ENCODE assay signal across 20 cellular contexts in the genomic region with DNA sequence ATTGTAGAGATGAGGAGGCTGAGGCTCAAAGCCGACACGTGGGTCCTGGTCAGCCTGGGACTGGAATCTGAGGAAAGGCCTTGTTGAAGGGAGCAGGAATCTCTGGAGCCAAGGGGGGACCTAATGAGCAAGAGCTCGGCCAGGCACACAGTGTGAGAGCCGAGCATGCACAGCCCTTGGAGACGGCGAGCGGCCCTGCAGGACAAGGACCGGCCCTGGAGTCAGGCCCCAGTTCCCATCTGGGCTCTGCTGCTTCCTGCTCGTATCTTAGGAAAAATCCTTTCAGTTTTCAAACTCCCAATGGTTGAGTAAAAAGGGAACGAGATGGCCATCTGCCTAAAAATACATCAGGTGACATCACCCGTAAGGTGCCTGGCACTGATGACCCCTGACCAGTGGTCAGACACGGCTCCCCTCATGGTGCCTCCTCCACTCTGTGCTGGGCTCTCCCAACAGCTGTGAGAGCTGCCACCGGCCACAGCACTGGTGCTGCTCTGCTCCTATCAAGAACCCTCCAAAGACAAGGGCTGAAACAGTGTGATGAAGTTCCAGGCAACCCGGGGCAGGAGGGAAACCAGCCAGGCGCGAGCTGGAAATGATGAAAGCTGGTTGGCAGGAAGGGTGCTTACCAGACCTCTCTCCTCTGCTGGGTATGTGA. TPM values are rescaled to one million over a fixed set of nuclear protein-coding genes. Genes with fewer than 3 reads are reported as not detected.
A peak's percentile ranks its signal among the peaks of the same experiment; 100 is the strongest.
DNase-seq lines count a peak whose midpoint lies in the region; ATAC-seq and TF ChIP-seq lines count a peak whose summit lies in the region.
"Had no signal": no experiment of that assay in that cellular context is flagged by ENCODE, and none has a peak within 500 bp of the region (broad histone marks: within the 10 kb centered on the region; RNA-seq: fewer than 3 reads in every experiment).

No MANE protein-coding gene starts in this region.

- H3K27me3 ChIP-seq in left ventricle myocardium inferior (ENCODE audit: low read depth) (no peaks in the 10 kb centered on the region), osteoblast (ENCODE audit: insufficient read depth, low read length) (no peaks in the 10 kb centered on the region)

- H2AFZ ChIP-seq in osteoblast (ENCODE audit: low read length): no peak overlapping the region

- H3K9me3 Mint-ChIP-seq in activated CD4-positive, alpha-beta T cell treated with anti-CD3 and anti-CD28 coated beads, Interleukin-2, amount 10 ng/mL, durations not matched to agents 24 days and 14 days: no peaks in the 10 kb centered on the region

- ATAC-seq in HG02852 (IDR thresholded peaks at IDR 0.05; ENCODE audit: unreplicated experiment) (no peak), HG03442 (IDR thresholded peaks at IDR 0.05; ENCODE audit: unreplicated experiment) (no peak)

- H3K4me3 Mint-ChIP-seq in activated CD4-positive, alpha-beta T cell treated with anti-CD3 and anti-CD28 coated beads, Interleukin-2, amount 10 ng/mL, durations not matched to agents 24 days and 14 days: no peak overlapping the region
- H3K4me3 Mint-ChIP-seq: B cell; CD4-positive, alpha-beta memory T cell had no signal

- peaks cover 19% of the 10 kb centered on the region for H4K20me1 ChIP-seq in osteoblast (ENCODE audit: insufficient read depth, low read length)

- H3K4me3 ChIP-seq in left ventricle myocardium inferior (no peak overlapping the region), osteoblast (ENCODE audit: insufficient read depth, low read length) (no peak overlapping the region)

- H3K27ac ChIP-seq in left ventricle myocardium inferior (replicated peaks) (peak overlapping the region; percentile 63), osteoblast (ENCODE audit: low read depth, low read length) (no peak overlapping the region)
- H3K27ac ChIP-seq: 22Rv1 had no signal

- H3K9me3 ChIP-seq in left ventricle myocardium inferior (replicated peaks): no peaks in the 10 kb centered on the region
- no peaks in the 10 kb centered on the region for H3K9me3 ChIP-seq in osteoblast (ENCODE audit: low read depth, low read length)
- H3K9me3 ChIP-seq: SK-N-SH had no signal

- no peak for TF ChIP-seq CTCF in left ventricle myocardium inferior (IDR thresholded peaks at IDR 0.05; ENCODE audit: borderline replicate concordance)
- TF ChIP-seq CTCF in osteoblast (IDR thresholded peaks at IDR 0.05; ENCODE audit: extremely low read depth, low read depth, low read length): no peak

- no peaks in the 10 kb centered on the region for H3K27me3 Mint-ChIP-seq in activated CD4-positive, alpha-beta T cell treated with anti-CD3 and anti-CD28 coated beads, Interleukin-2, amount 10 ng/mL, durations not matched to agents 24 days and 14 days
- H3K27me3 Mint-ChIP-seq: B cell; CD4-positive, alpha-beta memory T cell had no signal

- intact Hi-C loops in activated CD4-positive, alpha-beta T cell treated with anti-CD3 and anti-CD28 coated beads, Interleukin-2, amount 10 ng/mL, durations not matched to agents 24 days and 14 days (cut with micrococcal nuclease): no loop called here
- intact Hi-C loops in left ventricle myocardium inferior (cut with micrococcal nuclease): no loop called here

- peak overlapping the region; percentile 48 for H3K27ac Mint-ChIP-seq in activated CD4-positive, alpha-beta T cell treated with anti-CD3 and anti-CD28 coated beads, Interleukin-2, amount 10 ng/mL, durations not matched to agents 24 days and 14 days
- H3K27ac Mint-ChIP-seq: B cell; CD4-positive, alpha-beta memory T cell had no signal

- peaks cover 24% of the 10 kb centered on the region for H3K79me2 ChIP-seq in osteoblast (ENCODE audit: insufficient read depth, low read length)

- H3K4me1 ChIP-seq in left ventricle myocardium inferior: peaks cover 35% of the 10 kb centered on the region
- H3K4me1 ChIP-seq in osteoblast (ENCODE audit: insufficient read depth, low read length): no peaks in the 10 kb centered on the region

- no peak for DNase-seq in activated CD4-positive, alpha-beta T cell treated with anti-CD3 and anti-CD28 coated beads, Interleukin-2, amount 10 ng/mL, durations not matched to agents 24 days and 14 days
- DNase-seq in activated CD4-positive, alpha-beta T cell treated with anti-CD3 and anti-CD28 coated beads for 4 hours: no peak
- DNase-seq in left ventricle myocardium inferior (peak; percentile 55), osteoblast (ENCODE audit: insufficient read length, low spot score, missing footprints) (peak; percentile 45), DMS53 (lab: John Stamatoyannopoulos, UW) (no peak), NCI-H1694 treated with DMSO at 0.1 percent for 48 hours (lab: John Stamatoyannopoulos, UW) (no peak)
- DNase-seq: Calu3; CD4-positive, alpha-beta memory T cell; HCEC 1CT; KBM-7; MV-4-11; NCI-H1417 treated with DMSO at 0.1 percent for 48 hours; NCI-H2029 treated with DMSO at 0.1 percent for 48 hours; NCI-H510A; SHP77; SK-N-SH had no signal

- H3K4me1 Mint-ChIP-seq in activated CD4-positive, alpha-beta T cell treated with anti-CD3 and anti-CD28 coated beads, Interleukin-2, amount 10 ng/mL, durations not matched to agents 24 days and 14 days: peaks cover 7% of the 10 kb centered on the region

- H3K4me2 ChIP-seq in osteoblast (ENCODE audit: insufficient read depth, low read length): no peak overlapping the region
- H3K4me2 ChIP-seq: SK-N-SH had no signal

- H3K36me3 ChIP-seq in left ventricle myocardium inferior (peaks cover 87% of the 10 kb centered on the region), osteoblast (ENCODE audit: insufficient read depth, low read length) (peaks cover 51% of the 10 kb centered on the region)

- peaks cover 62% of the 10 kb centered on the region for H3K36me3 Mint-ChIP-seq in activated CD4-positive, alpha-beta T cell treated with anti-CD3 and anti-CD28 coated beads, Interleukin-2, amount 10 ng/mL, durations not matched to agents 24 days and 14 days (ENCODE audit: low read depth)

RNA-seq across cellular contexts. Expression of a gene that starts 16.3 kb away (rescaled TPM):
- total RNA-seq in activated CD4-positive, alpha-beta T cell treated with anti-CD3 and anti-CD28 coated beads, Interleukin-2, amount 10 ng/mL, durations not matched to agents 24 days and 14 days: 105 and 108 TPM in 2 replicates
- total RNA-seq in left ventricle myocardium inferior: 60.0 TPM
- 295 and 356 TPM in 2 replicates for total RNA-seq in osteoblast

RNA-seq across cellular contexts. Expression of a gene that starts 22.6 kb away (rescaled TPM):
- 45.3 and 49.3 TPM in 2 replicates for total RNA-seq in activated CD4-positive, alpha-beta T cell treated with anti-CD3 and anti-CD28 coated beads, Interleukin-2, amount 10 ng/mL, durations not matched to agents 24 days and 14 days
- total RNA-seq in left ventricle myocardium inferior: 4.6 TPM
- total RNA-seq in osteoblast: 7.4 and 9.4 TPM in 2 replicates

RNA-seq across cellular contexts. Expression of a gene that starts 23.5 kb away (rescaled TPM):
- total RNA-seq in activated CD4-positive, alpha-beta T cell treated with anti-CD3 and anti-CD28 coated beads, Interleukin-2, amount 10 ng/mL, durations not matched to agents 24 days and 14 days: 9.1 and 11.7 TPM in 2 replicates
- total RNA-seq in left ventricle myocardium inferior: 2.3 TPM
- total RNA-seq in osteoblast: 2.7 and 3.3 TPM in 2 replicates

RNA-seq across cellular contexts. Expression of a gene that starts 31.6 kb away (rescaled TPM):
- total RNA-seq in activated CD4-positive, alpha-beta T cell treated with anti-CD3 and anti-CD28 coated beads, Interleukin-2, amount 10 ng/mL, durations not matched to agents 24 days and 14 days: 248 and 257 TPM in 2 replicates
- total RNA-seq in left ventricle myocardium inferior (40.0 TPM), osteoblast (69.5 and 82.2 TPM in 2 replicates)

RNA-seq across cellular contexts. Expression of a gene that starts 31.7 kb away (rescaled TPM):
- 18.3 and 22.2 TPM in 2 replicates for total RNA-seq in activated CD4-positive, alpha-beta T cell treated with anti-CD3 and anti-CD28 coated beads, Interleukin-2, amount 10 ng/mL, durations not matched to agents 24 days and 14 days
- 25.3 TPM for total RNA-seq in left ventricle myocardium inferior
- total RNA-seq in osteoblast: 21.5 and 22.8 TPM in 2 replicates

Comparison
In these comparisons a context has a peak if more than half of its experiments do, and no peak if none do; other contexts are left out.
1. DNase-seq: peak in left ventricle myocardium inferior (single experiment) and osteoblast (single experiment); none in activated CD4-positive, alpha-beta T cell treated with anti-CD3 and anti-CD28 coated beads, Interleukin-2, amount 10 ng/mL, durations not matched to agents 24 days and 14 days (single experiment), activated CD4-positive, alpha-beta T cell treated with anti-CD3 and anti-CD28 coated beads for 4 hours (0 of 2), DMS53 (single experiment) and NCI-H1694 treated with DMSO at 0.1 percent for 48 hours (single experiment).